Comparison of ENCODE assay signal across 23 cellular contexts in the genomic region with DNA sequence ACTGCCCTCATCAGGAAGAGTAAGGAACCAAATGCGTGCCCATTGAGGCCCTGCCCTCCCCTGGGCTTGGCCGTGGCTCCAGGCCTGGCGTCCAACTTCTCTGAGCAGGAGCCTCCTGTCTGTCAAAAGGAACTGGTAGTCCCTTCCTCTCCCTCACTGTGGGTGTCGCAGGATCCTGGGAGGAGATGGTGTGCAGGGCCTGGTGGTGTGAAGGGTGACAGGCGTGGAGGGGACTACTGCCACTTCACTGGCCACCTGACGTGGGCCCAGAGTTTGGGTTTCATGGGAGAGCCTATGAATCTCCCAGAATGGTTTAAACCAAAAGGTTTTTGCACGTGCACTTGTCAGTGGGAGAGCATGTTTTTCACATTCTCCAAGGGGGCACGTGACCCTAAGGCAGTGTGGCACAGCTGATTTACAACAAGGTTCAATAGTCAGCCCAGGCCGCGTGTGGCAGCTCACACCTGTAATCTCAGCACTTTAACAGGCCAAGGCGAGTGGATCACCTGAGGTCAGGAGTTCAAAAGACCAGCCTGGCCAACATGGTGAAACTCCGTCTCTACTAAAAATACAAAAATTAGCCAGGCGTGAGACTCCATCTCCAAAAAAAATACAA. TPM values are rescaled to one million over a fixed set of nuclear protein-coding genes. Genes with fewer than 3 reads are reported as not detected.
A peak's percentile ranks its signal among the peaks of the same experiment; 100 is the strongest.
DNase-seq lines count a peak whose midpoint lies in the region; ATAC-seq and TF ChIP-seq lines count a peak whose summit lies in the region.
"Had no signal": no experiment of that assay in that cellular context is flagged by ENCODE, and none has a peak within 500 bp of the region (broad histone marks: within the 10 kb centered on the region; RNA-seq: fewer than 3 reads in every experiment).

No MANE protein-coding gene starts in this region.

- no peak overlapping the region for H4K8ac ChIP-seq in IMR-90 (ENCODE audit: low read depth in 2 of 2, low read length in 2 of 2)

- BruUV-seq in IMR-90 (replicated peaks; lab: Mats Ljungman, UMichigan) (no TSS peak), mammary epithelial cell (replicated peaks; lab: Mats Ljungman, UMichigan) (no TSS peak)

- TF ChIP-seq POLR2A in IMR-90 (IDR thresholded peaks at IDR 0.05; ENCODE audit: low read depth, low read length) (no peak), Peyer's patch (IDR thresholded peaks at IDR 0.05) (no peak), sigmoid colon (IDR thresholded peaks at IDR 0.05) (no peak)

- in situ Hi-C loops in IMR-90 (cut with MboI; ENCODE audit: low sequenced_read_pairs) (no loop called here), G401 (cut with HindIII; ENCODE audit: low sequenced_read_pairs) (no loop called here), mammary epithelial cell (cut with MboI; ENCODE audit: low sequenced_read_pairs in 2 of 2) (no loop called here)

- DNase-seq in IMR-90, result no peak
- peak in 2 of 3 donors; percentile 8 to 32 for DNase-seq in Peyer's patch
- DNase-seq in islet precursor cell, result peak; percentile 29
- DNase-seq in sigmoid colon, result peak; percentile 40
- DNase-seq in stimulated activated CD4-positive, alpha-beta T cell treated with anti-CD3 and anti-CD28 coated beads, Interleukin-12 subunit alpha, Interleukin-12 subunit beta, amount 100 ng/mL, for 4 hours, result no peak
- no peak for DNase-seq in G401 (ENCODE audit: low spot score)
- no peak for DNase-seq in mammary epithelial cell
- DNase-seq: activated gamma-delta T cell treated with Interleukin-2 at 50 U/mL for 16 hours; activated T-cell treated with anti-CD3 and anti-CD28 coated beads, Interleukin-2, amount 50 U/mL, for 24 hours; DMS 273 treated with DMSO at 0.1 percent for 48 hours; HFFc6; KG1; kidney glomerular epithelial cell; NCI-H2029 treated with DMSO at 0.1 percent for 48 hours; NCI-H524 treated with DMSO at 0.1 percent for 48 hours; right cardiac atrium; stimulated activated CD4-positive, alpha-beta T cell treated with anti-CD3 and anti-CD28 coated beads, Interleukin-4, amount 100 ng/mL, for 1 hour; T-helper 2 cell; trophoblast cell had no signal

- peaks cover 4% of the 10 kb centered on the region for H3K79me2 ChIP-seq in mammary epithelial cell (ENCODE audit: insufficient read depth, low read length)

- H2AFZ ChIP-seq in IMR-90 (replicated peaks; ENCODE audit: low read length, poor library complexity), result no peak overlapping the region
- H2AFZ ChIP-seq in mammary epithelial cell (ENCODE audit: low read depth, low read length), result no peak overlapping the region
- H2AFZ ChIP-seq: GM23338 had no signal

- no peak overlapping the region for H3K27ac ChIP-seq in IMR-90 (ENCODE audit: insufficient read depth, low read length)
- H3K27ac ChIP-seq in Peyer's patch, result no peak overlapping the region
- H3K27ac ChIP-seq in sigmoid colon, result no peak overlapping the region
- H3K27ac ChIP-seq in mammary epithelial cell (ENCODE audit: insufficient read depth, low read depth, low read length), result no peak overlapping the region
- H3K27ac ChIP-seq: BLaER1 had no signal

- H3K4me2 ChIP-seq in IMR-90 (ENCODE audit: low read depth, low read length) (no peak overlapping the region), mammary epithelial cell (ENCODE audit: insufficient read depth, low read depth, low read length) (no peak overlapping the region)
- H3K4me2 ChIP-seq: BLaER1, GM23338 had no signal

- peak overlapping the region; percentile 18 for H2AK9ac ChIP-seq in IMR-90 (replicated peaks; ENCODE audit: low read depth, low read length, poor library complexity)

- H2BK5ac ChIP-seq in IMR-90 (ENCODE audit: low read depth, low read length, poor library complexity, severe bottlenecking), result no peak overlapping the region

- H3K56ac ChIP-seq in IMR-90 (ENCODE audit: extremely low read depth, insufficient read depth, low read length), result no peak overlapping the region

- POLR2A ChIA-PET in IMR-90 (lab: Charles Lee; ENCODE audit: unreplicated experiment), result no interaction called here

- no peak overlapping the region for H4K91ac ChIP-seq in IMR-90 (ENCODE audit: insufficient read depth, low read depth, low read length)

- no peak for TF ChIP-seq RAD21 in IMR-90 (IDR thresholded peaks at IDR 0.05; ENCODE audit: low read length)

- H3K9ac ChIP-seq in IMR-90 (ENCODE audit: low read depth, low read length), result no peak overlapping the region
- no peak overlapping the region for H3K9ac ChIP-seq in mammary epithelial cell (ENCODE audit: insufficient read depth, low read length)
- H3K9ac ChIP-seq: BLaER1 had no signal

- ATAC-seq in IMR-90 (ENCODE audit: low read depth), result no peak
- ATAC-seq: GM23338, right cardiac atrium, Right ventricle myocardium inferior, SK-N-SH treated with all-trans-retinoic acid at 6 μM for 48 hours had no signal

- 90% methylated on average over 4 of the region's 13 CpGs; no CpG with 5 or more reads in 1 of the 2 experiments for WGBS in IMR-90 (ENCODE audit: extremely low coverage in 2 of 2, insufficient read length in 1 of 2), 2 experiments
- 94% methylated on average over 13 of the region's 13 CpGs for WGBS in sigmoid colon, 2 donors
- 89% methylated on average over 12 of the region's 13 CpGs for WGBS in mammary epithelial cell (ENCODE audit: low coverage, missing lambda C conversion rate)

- H2BK15ac ChIP-seq in IMR-90 (ENCODE audit: low read depth, low read length), result no peak overlapping the region

- no peak overlapping the region for H3K4ac ChIP-seq in IMR-90 (ENCODE audit: low read depth, low read length)

- H4K5ac ChIP-seq in IMR-90 (ENCODE audit: low read depth, low read length), result no peak overlapping the region

- H3K4me3 ChIP-seq in IMR-90 (ENCODE audit: insufficient read depth, low read depth, low read length) (no peak overlapping the region), Peyer's patch (no peak overlapping the region), sigmoid colon (no peak overlapping the region), mammary epithelial cell (replicated peaks in 1 of 3; ENCODE audit: insufficient read depth in 1 of 3, low read depth in 2 of 3, low read length in 3 of 3) (no peak overlapping the region)
- H3K4me3 ChIP-seq: BLaER1, GM23338 had no signal

- H2AK5ac ChIP-seq in IMR-90 (ENCODE audit: low read depth, low read length), result no peak overlapping the region; the same call in 1 of the 2 replicates

- H3K9me3 ChIP-seq in IMR-90 (ENCODE audit: control insufficient read depth, insufficient read depth, low read length), result no peaks in the 10 kb centered on the region
- H3K9me3 ChIP-seq in Peyer's patch, result no peaks in the 10 kb centered on the region
- H3K9me3 ChIP-seq in sigmoid colon, result no peaks in the 10 kb centered on the region
- H3K9me3 ChIP-seq in mammary epithelial cell (replicated peaks; ENCODE audit: insufficient read depth, low read length), result no peaks in the 10 kb centered on the region

- H2BK120ac ChIP-seq in IMR-90 (ENCODE audit: low read depth, low read length), result no peak overlapping the region

- H3K4me1 ChIP-seq in IMR-90 (ENCODE audit: control insufficient read depth, insufficient read depth, low read length), result peaks cover 7% of the 10 kb centered on the region; the same call in 1 of the 2 replicates
- peaks cover 0 to 6% (median 3%) of the 10 kb centered on the region in 4 donors for H3K4me1 ChIP-seq in Peyer's patch
- peaks cover 0 to 10% (median 8%) of the 10 kb centered on the region in 4 donors for H3K4me1 ChIP-seq in sigmoid colon
- peaks cover 50% of the 10 kb centered on the region for H3K4me1 ChIP-seq in mammary epithelial cell (ENCODE audit: insufficient read depth, low read length)

- H3K79me1 ChIP-seq in IMR-90 (ENCODE audit: low read depth in 1 of 2, low read length in 2 of 2), result no peaks in the 10 kb centered on the region; a peak in 1 of 4 replicates

- no peak overlapping the region for H2BK20ac ChIP-seq in IMR-90 (ENCODE audit: low read depth, low read length)

- intact Hi-C loops in IMR-90 (cut with micrococcal nuclease) (no loop called here), sigmoid colon (cut with DNase I) (no loop called here), mammary epithelial cell (cut with micrococcal nuclease) (no loop called here)

- H3K27me3 ChIP-seq in IMR-90 (ENCODE audit: control insufficient read depth, insufficient read depth, low read length) (no peaks in the 10 kb centered on the region), Peyer's patch (no peaks in the 10 kb centered on the region), sigmoid colon (no peaks in the 10 kb centered on the region), mammary epithelial cell (ENCODE audit: insufficient read depth, low read length) (no peaks in the 10 kb centered on the region)
- H3K27me3 ChIP-seq: BLaER1 had no signal

- 0 out of 2 replicates have a peak, but pooled peaks cover 4% of the 10 kb centered on the region for H3K9me1 ChIP-seq in IMR-90 (ENCODE audit: insufficient read depth, low read length)

- peaks cover 12% of the 10 kb centered on the region for H3K36me3 ChIP-seq in IMR-90 (ENCODE audit: control insufficient read depth, insufficient read depth, low read length)
- peaks cover 0 to 60% (median 0%) of the 10 kb centered on the region in 3 donors for H3K36me3 ChIP-seq in Peyer's patch
- H3K36me3 ChIP-seq in sigmoid colon, result peaks cover 0 to 36% (median 15%) of the 10 kb centered on the region in 4 donors
- peaks cover 7% of the 10 kb centered on the region for H3K36me3 ChIP-seq in mammary epithelial cell (ENCODE audit: insufficient read depth, low read length)

- TF ChIP-seq CTCF in IMR-90 (conservative IDR thresholded peaks at IDR 0.05; ENCODE audit: low read depth, low read length) (no peak), Peyer's patch (IDR thresholded peaks at IDR 0.05) (no peak), sigmoid colon (IDR thresholded peaks at IDR 0.05) (no peak), mammary epithelial cell (conservative IDR thresholded peaks at IDR 0.05 in 1 of 2, IDR thresholded peaks at IDR 0.05 in 1 of 2; ENCODE audit: extremely low read depth in 1 of 2, insufficient read depth in 1 of 2, low read depth in 1 of 2, low read length in 2 of 2) (no peak)

- no peak overlapping the region for H3K18ac ChIP-seq in IMR-90 (ENCODE audit: low read depth, low read length)

- no peak overlapping the region for H3K14ac ChIP-seq in IMR-90 (replicated peaks; ENCODE audit: low read depth, low read length)

- dilution Hi-C loops in IMR-90 (cut with HindIII; ENCODE audit: low sequenced_read_pairs, unreplicated experiment) (no loop called here), mammary epithelial cell (cut with HindIII; ENCODE audit: low sequenced_read_pairs) (loop anchor here (5.0 kb wide), 1 partner anchor 40 kb away; no protein-coding TSS in a partner anchor)

- CTCF ChIA-PET in IMR-90 (lab: Yijun Ruan, JAX) (no interaction called here), mammary epithelial cell (lab: Charles Lee; ENCODE audit: low non-redundant PET) (no interaction called here)

- H4K20me1 ChIP-seq in IMR-90 (ENCODE audit: insufficient read depth, low read length) (no peaks in the 10 kb centered on the region; the same call in 1 of the 2 replicates), mammary epithelial cell (ENCODE audit: insufficient read depth, low read length) (no peaks in the 10 kb centered on the region)
- H4K20me1 ChIP-seq: BLaER1 had no signal

- TF ChIP-seq EP300 in sigmoid colon (IDR thresholded peaks at IDR 0.05), result no peak

- no peak overlapping the region for H3K23ac ChIP-seq in IMR-90 (ENCODE audit: low read depth, low read length)

RNA-seq across cellular contexts. Expression of a gene that starts 12.5 kb away (rescaled TPM):
- total RNA-seq in IMR-90 (2012; rRNA removed), result 73.7 and 77.8 TPM in 2 replicates
- polyA plus RNA-seq in IMR-90 (2012; rRNA removed), result 46.8 and 46.9 TPM in 2 replicates
- polyA plus RNA-seq in IMR-90 (2012; cell fraction: cytosol; rRNA removed), result 25.7 and 37.1 TPM in 2 replicates
- 8.1 and 26.0 TPM in 2 replicates for polyA plus RNA-seq in IMR-90 (2012; cell fraction: nucleus; rRNA removed; ENCODE audit: low replicate concordance)
- total RNA-seq in Peyer's patch, result 10 to 100 TPM; 25.2 to 55.3 (median 31.5) TPM
- total RNA-seq in sigmoid colon, result 10 to 100 TPM; 64.7 to 85.6 (median 74.4) TPM
- polyA plus RNA-seq in sigmoid colon, result 10 to 100 TPM; 28.6 to 39.0 (median 36.8) TPM
- 79.4 and 98.0 TPM in 2 replicates for total RNA-seq in G401 (2014; rRNA removed; shearing (Covaris generic))
- 10 to 100 TPM; 70.2 to 82.4 TPM for total RNA-seq in mammary epithelial cell
- polyA plus RNA-seq in mammary epithelial cell, result 87.9 TPM
- polyA minus RNA-seq in mammary epithelial cell, result 48.9 TPM

RNA-seq across cellular contexts. Expression of a gene that starts 26.9 kb away (rescaled TPM):
- total RNA-seq in IMR-90 (2012; rRNA removed) (not detected in 2 replicates), Peyer's patch (100 to 1,000 TPM in 3 of 4 donors, 1 to 10 TPM in 1; 1.7 to 152 (median 126) TPM), sigmoid colon (1 to 10 TPM in 3 of 4 donors, under 1 TPM in 1; 0.99 to 4.7 (median 2.8) TPM), mammary epithelial cell (1 to 10 TPM; 1.7 to 2.2 TPM)
- polyA plus RNA-seq in IMR-90 (2012; rRNA removed) (0.05 TPM in 1 of 2 replicates, not detected in the other), sigmoid colon (10 to 100 TPM in 1 of 3 donors, 1 to 10 TPM in 2; 4.2 to 10.2 (median 8.0) TPM), mammary epithelial cell (6.3 TPM)
- polyA plus RNA-seq in IMR-90 (2012; cell fraction: cytosol; rRNA removed), result 0.04 TPM in 1 of 2 replicates, not detected in the other
- polyA plus RNA-seq in IMR-90 (2012; cell fraction: nucleus; rRNA removed; ENCODE audit: low replicate concordance), result not detected in 2 replicates
- 1.5 and 2.7 TPM in 2 replicates for total RNA-seq in G401 (2014; rRNA removed; shearing (Covaris generic))
- 10.4 TPM for polyA minus RNA-seq in mammary epithelial cell
- total RNA-seq: HFFc6 had no signal

Comparison
In these comparisons a context has a peak if more than half of its experiments do, and no peak if none do; other contexts are left out.
1. DNase-seq: peak in Peyer's patch (2 of 3), islet precursor cell (single experiment) and sigmoid colon (single experiment); none in IMR-90 (single experiment), stimulated activated CD4-positive, alpha-beta T cell treated with anti-CD3 and anti-CD28 coated beads, Interleukin-12 subunit alpha, Interleukin-12 subunit beta, amount 100 ng/mL, for 4 hours (single experiment), G401 (single experiment) and mammary epithelial cell (single experiment).